ENCODE assay signal across 1 cellular context in the genomic region with DNA sequence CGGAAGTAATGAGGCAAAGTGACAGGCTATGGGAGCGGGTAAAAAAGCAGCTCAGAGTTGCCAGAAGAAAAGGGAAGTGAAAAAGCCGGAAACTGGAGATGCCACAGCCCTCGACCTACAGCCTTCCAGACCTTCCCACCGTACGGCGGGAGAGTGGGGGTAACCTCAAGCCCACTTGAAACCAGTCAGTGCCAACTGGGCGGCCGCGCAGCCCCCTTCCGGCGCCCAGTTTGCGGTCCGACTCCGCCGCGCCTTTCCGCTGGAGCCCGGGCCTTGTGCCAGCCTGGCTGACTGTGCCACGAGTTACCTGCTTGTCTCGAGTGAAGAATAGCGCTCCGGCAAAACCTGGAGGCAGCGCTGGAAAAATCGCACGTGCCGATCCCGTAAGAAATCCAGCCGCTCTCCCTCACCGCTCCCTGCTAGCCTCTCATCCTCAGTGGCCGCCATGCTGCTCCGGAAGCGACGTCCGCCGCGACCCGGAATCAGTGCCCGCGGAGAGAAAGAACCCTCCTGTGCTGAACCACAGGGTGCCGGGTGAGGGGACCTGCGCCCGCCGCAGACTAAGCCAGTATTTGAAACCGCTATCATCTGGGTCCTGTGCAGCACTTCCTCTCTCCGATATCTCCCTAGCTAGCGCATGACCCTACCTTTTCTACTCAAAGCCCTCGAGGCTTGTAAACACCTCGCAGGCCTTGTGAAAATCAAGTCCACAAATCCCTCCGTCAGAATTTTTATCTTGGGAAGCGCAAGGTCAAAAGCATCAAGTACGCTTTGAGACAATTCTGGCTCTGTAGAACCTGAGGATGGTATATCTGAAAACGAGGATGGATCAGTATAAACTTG.
TF ChIP-seq lines count a peak whose summit lies in the region.

A gene (minus strand): TSS at position 473 of the 843 bp plus-strand sequence. CDS start 26 bp downstream, at position 447.

TF ChIP-seq in HepG2, 621 proteins besides CTCF, POLR2A, EP300 and RAD21 (continued from another document and continues in another):
- TF ChIP-seq, protein P1, sequence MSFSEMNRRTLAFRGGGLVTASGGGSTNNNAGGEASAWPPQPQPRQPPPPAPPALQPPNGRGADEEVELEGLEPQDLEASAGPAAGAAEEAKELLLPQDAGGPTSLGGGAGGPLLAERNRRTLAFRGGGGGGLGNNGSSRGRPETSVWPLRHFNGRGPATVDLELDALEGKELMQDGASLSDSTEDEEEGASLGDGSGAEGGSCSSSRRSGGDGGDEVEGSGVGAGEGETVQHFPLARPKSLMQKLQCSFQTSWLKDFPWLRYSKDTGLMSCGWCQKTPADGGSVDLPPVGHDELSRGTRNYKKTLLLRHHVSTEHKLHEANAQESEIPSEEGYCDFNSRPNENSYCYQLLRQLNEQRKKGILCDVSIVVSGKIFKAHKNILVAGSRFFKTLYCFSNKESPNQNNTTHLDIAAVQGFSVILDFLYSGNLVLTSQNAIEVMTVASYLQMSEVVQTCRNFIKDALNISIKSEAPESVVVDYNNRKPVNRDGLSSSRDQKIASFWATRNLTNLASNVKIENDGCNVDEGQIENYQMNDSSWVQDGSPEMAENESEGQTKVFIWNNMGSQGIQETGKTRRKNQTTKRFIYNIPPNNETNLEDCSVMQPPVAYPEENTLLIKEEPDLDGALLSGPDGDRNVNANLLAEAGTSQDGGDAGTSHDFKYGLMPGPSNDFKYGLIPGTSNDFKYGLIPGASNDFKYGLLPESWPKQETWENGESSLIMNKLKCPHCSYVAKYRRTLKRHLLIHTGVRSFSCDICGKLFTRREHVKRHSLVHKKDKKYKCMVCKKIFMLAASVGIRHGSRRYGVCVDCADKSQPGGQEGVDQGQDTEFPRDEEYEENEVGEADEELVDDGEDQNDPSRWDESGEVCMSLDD (CRISPR knock-in tag; IDR thresholded peaks at IDR 0.05; ENCODE audit: borderline replicate concordance), result no peak; the same call in 1 of the 2 replicates
- TF ChIP-seq CC2D1A (CRISPR knock-in tag; IDR thresholded peaks at IDR 0.05) (no peak), ZNF530 (CRISPR knock-in tag; IDR thresholded peaks at IDR 0.05; ENCODE audit: low read depth) (no peak), TOE1 (CRISPR knock-in tag; IDR thresholded peaks at IDR 0.05) (no peak), ZNF775 (CRISPR knock-in tag; IDR thresholded peaks at IDR 0.05; ENCODE audit: borderline replicate concordance) (no peak), DNMT1 (CRISPR knock-in tag; IDR thresholded peaks at IDR 0.05) (no peak), ZNF569 (CRISPR knock-in tag; IDR thresholded peaks at IDR 0.05; ENCODE audit: borderline replicate concordance) (no peak), ZBTB38 (CRISPR knock-in tag; IDR thresholded peaks at IDR 0.05) (peak; percentile 94), ZNF501 (CRISPR knock-in tag; IDR thresholded peaks at IDR 0.05) (peak; percentile 92), STAT5B (CRISPR knock-in tag; IDR thresholded peaks at IDR 0.05) (peak; percentile 20; the same call in 1 of the 2 replicates), ETV6 (CRISPR knock-in tag; conservative IDR thresholded peaks at IDR 0.05) (0 out of 2 replicates have a peak, but pooled peaks have one; percentile 46), MEIS1 (CRISPR knock-in tag; IDR thresholded peaks at IDR 0.05; ENCODE audit: borderline replicate concordance) (no peak), FOXM1 (CRISPR knock-in tag; IDR thresholded peaks at IDR 0.05) (no peak), ZNF33B (CRISPR knock-in tag; IDR thresholded peaks at IDR 0.05) (peak; percentile 69; the same call in 1 of the 2 replicates), RFXAP (CRISPR knock-in tag; IDR thresholded peaks at IDR 0.05; ENCODE audit: borderline replicate concordance) (peak; percentile 37; the same call in 1 of the 2 replicates), NR2F6 (IDR thresholded peaks at IDR 0.05) (0 out of 2 replicates have a peak, but pooled peaks have one; percentile 9), NR2F6 (CRISPR knock-in tag; IDR thresholded peaks at IDR 0.05) (peak; percentile 42; the same call in 1 of the 2 replicates), PTBP1 (IDR thresholded peaks at IDR 0.05; ENCODE audit: low read depth, low read length, poor library complexity, severe bottlenecking) (no peak)
- TF ChIP-seq, protein P2, sequence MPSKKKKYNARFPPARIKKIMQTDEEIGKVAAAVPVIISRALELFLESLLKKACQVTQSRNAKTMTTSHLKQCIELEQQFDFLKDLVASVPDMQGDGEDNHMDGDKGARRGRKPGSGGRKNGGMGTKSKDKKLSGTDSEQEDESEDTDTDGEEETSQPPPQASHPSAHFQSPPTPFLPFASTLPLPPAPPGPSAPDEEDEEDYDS (CRISPR knock-in tag; IDR thresholded peaks at IDR 0.05), result no peak; the same call in 1 of the 2 replicates
- TF ChIP-seq, protein P3, sequence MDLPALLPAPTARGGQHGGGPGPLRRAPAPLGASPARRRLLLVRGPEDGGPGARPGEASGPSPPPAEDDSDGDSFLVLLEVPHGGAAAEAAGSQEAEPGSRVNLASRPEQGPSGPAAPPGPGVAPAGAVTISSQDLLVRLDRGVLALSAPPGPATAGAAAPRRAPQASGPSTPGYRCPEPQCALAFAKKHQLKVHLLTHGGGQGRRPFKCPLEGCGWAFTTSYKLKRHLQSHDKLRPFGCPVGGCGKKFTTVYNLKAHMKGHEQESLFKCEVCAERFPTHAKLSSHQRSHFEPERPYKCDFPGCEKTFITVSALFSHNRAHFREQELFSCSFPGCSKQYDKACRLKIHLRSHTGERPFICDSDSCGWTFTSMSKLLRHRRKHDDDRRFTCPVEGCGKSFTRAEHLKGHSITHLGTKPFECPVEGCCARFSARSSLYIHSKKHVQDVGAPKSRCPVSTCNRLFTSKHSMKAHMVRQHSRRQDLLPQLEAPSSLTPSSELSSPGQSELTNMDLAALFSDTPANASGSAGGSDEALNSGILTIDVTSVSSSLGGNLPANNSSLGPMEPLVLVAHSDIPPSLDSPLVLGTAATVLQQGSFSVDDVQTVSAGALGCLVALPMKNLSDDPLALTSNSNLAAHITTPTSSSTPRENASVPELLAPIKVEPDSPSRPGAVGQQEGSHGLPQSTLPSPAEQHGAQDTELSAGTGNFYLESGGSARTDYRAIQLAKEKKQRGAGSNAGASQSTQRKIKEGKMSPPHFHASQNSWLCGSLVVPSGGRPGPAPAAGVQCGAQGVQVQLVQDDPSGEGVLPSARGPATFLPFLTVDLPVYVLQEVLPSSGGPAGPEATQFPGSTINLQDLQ (CRISPR knock-in tag; IDR thresholded peaks at IDR 0.05), result no peak; the same call in 1 of the 2 replicates
- TF ChIP-seq, protein P4, sequence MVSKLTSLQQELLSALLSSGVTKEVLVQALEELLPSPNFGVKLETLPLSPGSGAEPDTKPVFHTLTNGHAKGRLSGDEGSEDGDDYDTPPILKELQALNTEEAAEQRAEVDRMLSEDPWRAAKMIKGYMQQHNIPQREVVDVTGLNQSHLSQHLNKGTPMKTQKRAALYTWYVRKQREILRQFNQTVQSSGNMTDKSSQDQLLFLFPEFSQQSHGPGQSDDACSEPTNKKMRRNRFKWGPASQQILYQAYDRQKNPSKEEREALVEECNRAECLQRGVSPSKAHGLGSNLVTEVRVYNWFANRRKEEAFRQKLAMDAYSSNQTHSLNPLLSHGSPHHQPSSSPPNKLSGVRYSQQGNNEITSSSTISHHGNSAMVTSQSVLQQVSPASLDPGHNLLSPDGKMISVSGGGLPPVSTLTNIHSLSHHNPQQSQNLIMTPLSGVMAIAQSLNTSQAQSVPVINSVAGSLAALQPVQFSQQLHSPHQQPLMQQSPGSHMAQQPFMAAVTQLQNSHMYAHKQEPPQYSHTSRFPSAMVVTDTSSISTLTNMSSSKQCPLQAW (CRISPR knock-in tag; IDR thresholded peaks at IDR 0.05), result peak; percentile 77; the same call in 1 of the 2 replicates
- TF ChIP-seq, protein P5, sequence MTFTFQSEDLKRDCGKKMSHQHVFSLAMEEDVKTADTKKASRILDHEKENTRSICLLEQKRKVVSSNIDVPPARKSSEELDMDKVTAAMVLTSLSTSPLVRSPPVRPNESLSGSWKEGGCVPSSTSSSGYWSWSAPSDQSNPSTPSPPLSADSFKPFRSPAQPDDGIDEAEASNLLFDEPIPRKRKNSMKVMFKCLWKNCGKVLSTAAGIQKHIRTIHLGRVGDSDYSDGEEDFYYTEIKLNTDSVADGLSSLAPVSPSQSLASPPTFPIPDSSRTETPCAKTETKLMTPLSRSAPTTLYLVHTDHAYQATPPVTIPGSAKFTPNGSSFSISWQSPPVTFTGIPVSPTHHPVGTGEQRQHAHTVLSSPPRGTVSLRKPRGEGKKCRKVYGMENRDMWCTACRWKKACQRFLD (CRISPR knock-in tag; IDR thresholded peaks at IDR 0.05; ENCODE audit: borderline replicate concordance), result peak; percentile 61; the same call in 1 of the 2 replicates
- TF ChIP-seq, protein P6, sequence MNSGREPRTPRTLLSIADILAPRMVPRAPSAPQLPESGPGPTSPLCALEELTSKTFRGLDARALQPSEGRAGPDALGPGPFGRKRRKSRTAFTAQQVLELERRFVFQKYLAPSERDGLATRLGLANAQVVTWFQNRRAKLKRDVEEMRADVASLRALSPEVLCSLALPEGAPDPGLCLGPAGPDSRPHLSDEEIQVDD (CRISPR knock-in tag; IDR thresholded peaks at IDR 0.05; ENCODE audit: borderline replicate concordance), result peak; percentile 74; the same call in 1 of the 2 replicates
- TF ChIP-seq, protein P7, sequence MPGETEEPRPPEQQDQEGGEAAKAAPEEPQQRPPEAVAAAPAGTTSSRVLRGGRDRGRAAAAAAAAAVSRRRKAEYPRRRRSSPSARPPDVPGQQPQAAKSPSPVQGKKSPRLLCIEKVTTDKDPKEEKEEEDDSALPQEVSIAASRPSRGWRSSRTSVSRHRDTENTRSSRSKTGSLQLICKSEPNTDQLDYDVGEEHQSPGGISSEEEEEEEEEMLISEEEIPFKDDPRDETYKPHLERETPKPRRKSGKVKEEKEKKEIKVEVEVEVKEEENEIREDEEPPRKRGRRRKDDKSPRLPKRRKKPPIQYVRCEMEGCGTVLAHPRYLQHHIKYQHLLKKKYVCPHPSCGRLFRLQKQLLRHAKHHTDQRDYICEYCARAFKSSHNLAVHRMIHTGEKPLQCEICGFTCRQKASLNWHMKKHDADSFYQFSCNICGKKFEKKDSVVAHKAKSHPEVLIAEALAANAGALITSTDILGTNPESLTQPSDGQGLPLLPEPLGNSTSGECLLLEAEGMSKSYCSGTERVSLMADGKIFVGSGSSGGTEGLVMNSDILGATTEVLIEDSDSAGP (CRISPR knock-in tag; IDR thresholded peaks at IDR 0.05; ENCODE audit: borderline replicate concordance), result peak; percentile 89
- TF ChIP-seq, protein P8, sequence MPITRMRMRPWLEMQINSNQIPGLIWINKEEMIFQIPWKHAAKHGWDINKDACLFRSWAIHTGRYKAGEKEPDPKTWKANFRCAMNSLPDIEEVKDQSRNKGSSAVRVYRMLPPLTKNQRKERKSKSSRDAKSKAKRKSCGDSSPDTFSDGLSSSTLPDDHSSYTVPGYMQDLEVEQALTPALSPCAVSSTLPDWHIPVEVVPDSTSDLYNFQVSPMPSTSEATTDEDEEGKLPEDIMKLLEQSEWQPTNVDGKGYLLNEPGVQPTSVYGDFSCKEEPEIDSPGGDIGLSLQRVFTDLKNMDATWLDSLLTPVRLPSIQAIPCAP (CRISPR knock-in tag; IDR thresholded peaks at IDR 0.05; ENCODE audit: low read depth), result no peak
- TF ChIP-seq, protein P9, sequence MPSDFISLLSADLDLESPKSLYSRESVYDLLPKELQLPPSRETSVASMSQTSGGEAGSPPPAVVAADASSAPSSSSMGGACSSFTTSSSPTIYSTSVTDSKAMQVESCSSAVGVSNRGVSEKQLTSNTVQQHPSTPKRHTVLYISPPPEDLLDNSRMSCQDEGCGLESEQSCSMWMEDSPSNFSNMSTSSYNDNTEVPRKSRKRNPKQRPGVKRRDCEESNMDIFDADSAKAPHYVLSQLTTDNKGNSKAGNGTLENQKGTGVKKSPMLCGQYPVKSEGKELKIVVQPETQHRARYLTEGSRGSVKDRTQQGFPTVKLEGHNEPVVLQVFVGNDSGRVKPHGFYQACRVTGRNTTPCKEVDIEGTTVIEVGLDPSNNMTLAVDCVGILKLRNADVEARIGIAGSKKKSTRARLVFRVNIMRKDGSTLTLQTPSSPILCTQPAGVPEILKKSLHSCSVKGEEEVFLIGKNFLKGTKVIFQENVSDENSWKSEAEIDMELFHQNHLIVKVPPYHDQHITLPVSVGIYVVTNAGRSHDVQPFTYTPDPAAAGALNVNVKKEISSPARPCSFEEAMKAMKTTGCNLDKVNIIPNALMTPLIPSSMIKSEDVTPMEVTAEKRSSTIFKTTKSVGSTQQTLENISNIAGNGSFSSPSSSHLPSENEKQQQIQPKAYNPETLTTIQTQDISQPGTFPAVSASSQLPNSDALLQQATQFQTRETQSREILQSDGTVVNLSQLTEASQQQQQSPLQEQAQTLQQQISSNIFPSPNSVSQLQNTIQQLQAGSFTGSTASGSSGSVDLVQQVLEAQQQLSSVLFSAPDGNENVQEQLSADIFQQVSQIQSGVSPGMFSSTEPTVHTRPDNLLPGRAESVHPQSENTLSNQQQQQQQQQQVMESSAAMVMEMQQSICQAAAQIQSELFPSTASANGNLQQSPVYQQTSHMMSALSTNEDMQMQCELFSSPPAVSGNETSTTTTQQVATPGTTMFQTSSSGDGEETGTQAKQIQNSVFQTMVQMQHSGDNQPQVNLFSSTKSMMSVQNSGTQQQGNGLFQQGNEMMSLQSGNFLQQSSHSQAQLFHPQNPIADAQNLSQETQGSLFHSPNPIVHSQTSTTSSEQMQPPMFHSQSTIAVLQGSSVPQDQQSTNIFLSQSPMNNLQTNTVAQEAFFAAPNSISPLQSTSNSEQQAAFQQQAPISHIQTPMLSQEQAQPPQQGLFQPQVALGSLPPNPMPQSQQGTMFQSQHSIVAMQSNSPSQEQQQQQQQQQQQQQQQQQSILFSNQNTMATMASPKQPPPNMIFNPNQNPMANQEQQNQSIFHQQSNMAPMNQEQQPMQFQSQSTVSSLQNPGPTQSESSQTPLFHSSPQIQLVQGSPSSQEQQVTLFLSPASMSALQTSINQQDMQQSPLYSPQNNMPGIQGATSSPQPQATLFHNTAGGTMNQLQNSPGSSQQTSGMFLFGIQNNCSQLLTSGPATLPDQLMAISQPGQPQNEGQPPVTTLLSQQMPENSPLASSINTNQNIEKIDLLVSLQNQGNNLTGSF (CRISPR knock-in tag; IDR thresholded peaks at IDR 0.05), result 0 out of 2 replicates have a peak, but pooled peaks have one; percentile 61
- TF ChIP-seq, protein P10, sequence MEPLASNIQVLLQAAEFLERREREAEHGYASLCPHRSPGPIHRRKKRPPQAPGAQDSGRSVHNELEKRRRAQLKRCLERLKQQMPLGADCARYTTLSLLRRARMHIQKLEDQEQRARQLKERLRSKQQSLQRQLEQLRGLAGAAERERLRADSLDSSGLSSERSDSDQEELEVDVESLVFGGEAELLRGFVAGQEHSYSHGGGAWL (CRISPR knock-in tag; IDR thresholded peaks at IDR 0.05), result peak; percentile 71; the same call in 1 of the 2 replicates
